Comparison of ENCODE assay signal across 8 cellular contexts in genomic region chr7:101162551-101163280, GRCh38. TPM values are rescaled to one million over a fixed set of nuclear protein-coding genes. Genes with fewer than 3 reads are reported as not detected.
A peak's percentile ranks its signal among the peaks of the same experiment; 100 is the strongest.
DNase-seq lines count a peak whose midpoint lies in the region; ATAC-seq and TF ChIP-seq lines count a peak whose summit lies in the region.

No MANE protein-coding gene starts in this region.

- no peaks in the 10 kb centered on the region for H3K9me3 ChIP-seq in cardiac muscle cell (ENCODE audit: low read depth)
- no peaks in the 10 kb centered on the region for H3K9me3 ChIP-seq in smooth muscle cell (replicated peaks; ENCODE audit: low read depth)

- peaks cover 17% of the 10 kb centered on the region for H3K4me1 ChIP-seq in cardiac muscle cell (ENCODE audit: low read depth)
- peaks cover 38% of the 10 kb centered on the region for H3K4me1 ChIP-seq in smooth muscle cell (ENCODE audit: low read depth)

- DNase-seq in activated CD8-positive, alpha-beta memory T cell treated with anti-CD3 and anti-CD28 coated beads, Interleukin-2, amount 10 ng/mL, durations not matched to agents 7 days and 5 days, result no peak
- DNase-seq in activated CD8-positive, alpha-beta memory T cell treated with anti-CD3 and anti-CD28 coated beads for 24 hours, result no peak
- DNase-seq in NCI-H1930 (lab: John Stamatoyannopoulos, UW), result peak; percentile 71 to 74
- no peak for DNase-seq in activated CD4-positive, alpha-beta memory T cell treated with anti-CD3 and anti-CD28 coated beads, Interleukin-2, amount 10 ng/mL, durations not matched to agents 7 days and 5 days
- DNase-seq in cardiac muscle cell (ENCODE audit: low read depth in 1 of 2, low spot score in 1 of 2), result peak; percentile 62 to 64
- no peak for DNase-seq in smooth muscle cell (lab: John Stamatoyannopoulos, UW; ENCODE audit: unreplicated experiment)
- DNase-seq in sciatic nerve (ENCODE audit: low spot score), result no peak

- POLR2A ChIA-PET in activated CD4-positive, alpha-beta memory T cell treated with anti-CD3 and anti-CD28 coated beads, Interleukin-2, amount 10 ng/mL, durations not matched to agents 7 days and 5 days (lab: Charles Lee), result interaction anchor here (0.8 to 1.2 kb wide), 2 partner anchors 11 to 54 kb away, joined by 3 read pairs; partner anchors contain the start of gene PLOD3

- H3K9ac ChIP-seq in smooth muscle cell (ENCODE audit: low read depth), result no peak overlapping the region

- peak; percentile 20 for ATAC-seq in activated CD8-positive, alpha-beta memory T cell treated with anti-CD3 and anti-CD28 coated beads, Interleukin-2, amount 10 ng/mL, durations not matched to agents 7 days and 5 days
- ATAC-seq in HG03139 (IDR thresholded peaks at IDR 0.05; ENCODE audit: unreplicated experiment) (no peak), sciatic nerve (no peak)

- peak overlapping the region; percentile 74 for H3K4me3 Mint-ChIP-seq in activated CD8-positive, alpha-beta memory T cell treated with anti-CD3 and anti-CD28 coated beads, Interleukin-2, amount 10 ng/mL, durations not matched to agents 7 days and 5 days
- peak overlapping the region; percentile 58 for H3K4me3 Mint-ChIP-seq in activated CD4-positive, alpha-beta memory T cell treated with anti-CD3 and anti-CD28 coated beads, Interleukin-2, amount 10 ng/mL, durations not matched to agents 7 days and 5 days

- H3F3A ChIP-seq in smooth muscle cell (ENCODE audit: low read depth), result peaks cover 8% of the 10 kb centered on the region

- intact Hi-C loops in sciatic nerve (cut with DNase I), result no loop called here

- H3K36me3 Mint-ChIP-seq in activated CD8-positive, alpha-beta memory T cell treated with anti-CD3 and anti-CD28 coated beads, Interleukin-2, amount 10 ng/mL, durations not matched to agents 7 days and 5 days, result peaks cover 7% of the 10 kb centered on the region
- peaks cover 25% of the 10 kb centered on the region for H3K36me3 Mint-ChIP-seq in activated CD4-positive, alpha-beta memory T cell treated with anti-CD3 and anti-CD28 coated beads, Interleukin-2, amount 10 ng/mL, durations not matched to agents 7 days and 5 days (ENCODE audit: low read depth)

- no peak overlapping the region for H3K27ac Mint-ChIP-seq in activated CD8-positive, alpha-beta memory T cell treated with anti-CD3 and anti-CD28 coated beads, Interleukin-2, amount 10 ng/mL, durations not matched to agents 7 days and 5 days
- no peak overlapping the region for H3K27ac Mint-ChIP-seq in activated CD4-positive, alpha-beta memory T cell treated with anti-CD3 and anti-CD28 coated beads, Interleukin-2, amount 10 ng/mL, durations not matched to agents 7 days and 5 days

- no peaks in the 10 kb centered on the region for H3K9me3 Mint-ChIP-seq in activated CD8-positive, alpha-beta memory T cell treated with anti-CD3 and anti-CD28 coated beads, Interleukin-2, amount 10 ng/mL, durations not matched to agents 7 days and 5 days (ENCODE audit: low read depth)
- H3K9me3 Mint-ChIP-seq in activated CD4-positive, alpha-beta memory T cell treated with anti-CD3 and anti-CD28 coated beads, Interleukin-2, amount 10 ng/mL, durations not matched to agents 7 days and 5 days, result no peaks in the 10 kb centered on the region

- peaks cover 78% of the 10 kb centered on the region for H3K27me3 ChIP-seq in cardiac muscle cell
- H3K27me3 ChIP-seq in smooth muscle cell (ENCODE audit: low read depth), result peaks cover 41% of the 10 kb centered on the region

- H2AFZ ChIP-seq in smooth muscle cell (ENCODE audit: low read depth), result no peak overlapping the region

- CTCF ChIA-PET in activated CD8-positive, alpha-beta memory T cell treated with anti-CD3 and anti-CD28 coated beads, Interleukin-2, amount 10 ng/mL, durations not matched to agents 7 days and 5 days (lab: Charles Lee), result interaction anchor here (0.8 to 5.2 kb wide), 3 partner anchors 8 to 18 kb away, joined by 3 to 39 read pairs (median 16); partner anchors contain the start of gene AP1S1
- CTCF ChIA-PET in activated CD4-positive, alpha-beta memory T cell treated with anti-CD3 and anti-CD28 coated beads, Interleukin-2, amount 10 ng/mL, durations not matched to agents 7 days and 5 days (lab: Charles Lee), result interaction anchor here (1.1 to 1.4 kb wide), 2 partner anchors 19 to 30 kb away, joined by 4 to 5 read pairs; no protein-coding TSS in a partner anchor

- TF ChIP-seq CTCF in cardiac muscle cell (IDR thresholded peaks at IDR 0.05; ENCODE audit: low read depth, low read length), result no peak
- TF ChIP-seq CTCF in smooth muscle cell (IDR thresholded peaks at IDR 0.05; ENCODE audit: borderline replicate concordance, insufficient read depth, poor library complexity, severe bottlenecking), result no peak

- no peak overlapping the region for H3K27ac ChIP-seq in cardiac muscle cell
- peak overlapping the region; percentile 31 for H3K27ac ChIP-seq in smooth muscle cell (ENCODE audit: low read depth)

- H3K79me2 ChIP-seq in smooth muscle cell (ENCODE audit: low read depth), result no peaks in the 10 kb centered on the region

- H3K4me3 ChIP-seq in cardiac muscle cell (peak overlapping the region; percentile 7), smooth muscle cell (peak overlapping the region; percentile 38)

- WGBS in smooth muscle cell (ENCODE audit: low lambda C conversion rate), result 1% methylated on average over 40 of the region's 74 CpGs

- peaks cover 70% of the 10 kb centered on the region for H4K20me1 ChIP-seq in smooth muscle cell (ENCODE audit: low read depth)

- peak overlapping the region; percentile 81 for H3K4me2 ChIP-seq in smooth muscle cell

- no peaks in the 10 kb centered on the region for H3K36me3 ChIP-seq in cardiac muscle cell
- H3K36me3 ChIP-seq in smooth muscle cell (ENCODE audit: low read depth), result no peaks in the 10 kb centered on the region

- peaks cover 23% of the 10 kb centered on the region for H3K4me1 Mint-ChIP-seq in activated CD8-positive, alpha-beta memory T cell treated with anti-CD3 and anti-CD28 coated beads, Interleukin-2, amount 10 ng/mL, durations not matched to agents 7 days and 5 days
- peaks cover 29% of the 10 kb centered on the region for H3K4me1 Mint-ChIP-seq in activated CD4-positive, alpha-beta memory T cell treated with anti-CD3 and anti-CD28 coated beads, Interleukin-2, amount 10 ng/mL, durations not matched to agents 7 days and 5 days

- peaks cover 38% of the 10 kb centered on the region for H3K27me3 Mint-ChIP-seq in activated CD8-positive, alpha-beta memory T cell treated with anti-CD3 and anti-CD28 coated beads, Interleukin-2, amount 10 ng/mL, durations not matched to agents 7 days and 5 days
- peaks cover 36% of the 10 kb centered on the region for H3K27me3 Mint-ChIP-seq in activated CD4-positive, alpha-beta memory T cell treated with anti-CD3 and anti-CD28 coated beads, Interleukin-2, amount 10 ng/mL, durations not matched to agents 7 days and 5 days

RNA-seq across cellular contexts. Expression of gene VGF, which starts 2.7 kb away (rescaled TPM):
- total RNA-seq in activated CD8-positive, alpha-beta memory T cell treated with anti-CD3 and anti-CD28 coated beads, Interleukin-2, amount 10 ng/mL, durations not matched to agents 7 days and 5 days, result under 1 TPM; 0.44 to 0.66 TPM
- under 1 TPM; 0.30 to 0.33 TPM for total RNA-seq in activated CD4-positive, alpha-beta memory T cell treated with anti-CD3 and anti-CD28 coated beads, Interleukin-2, amount 10 ng/mL, durations not matched to agents 7 days and 5 days
- total RNA-seq in cardiac muscle cell, result 0.99 and 1.2 TPM in 2 replicates
- 0.18 and 0.69 TPM in 2 replicates for polyA plus RNA-seq in cardiac muscle cell
- 0.85 TPM in 1 of 2 replicates, not detected in the other for total RNA-seq in smooth muscle cell
- polyA plus RNA-seq in smooth muscle cell, result 0.20 and 0.25 TPM in 2 replicates
- total RNA-seq in sciatic nerve, result not detected

RNA-seq across cellular contexts. Expression of gene AP1S1, which starts 8.4 kb away (rescaled TPM):
- 10 to 100 TPM; 49.9 to 51.7 TPM for total RNA-seq in activated CD8-positive, alpha-beta memory T cell treated with anti-CD3 and anti-CD28 coated beads, Interleukin-2, amount 10 ng/mL, durations not matched to agents 7 days and 5 days
- 10 to 100 TPM; 46.7 to 50.0 TPM for total RNA-seq in activated CD4-positive, alpha-beta memory T cell treated with anti-CD3 and anti-CD28 coated beads, Interleukin-2, amount 10 ng/mL, durations not matched to agents 7 days and 5 days
- total RNA-seq in cardiac muscle cell, result 51.5 and 59.5 TPM in 2 replicates
- 10.1 and 13.8 TPM in 2 replicates for polyA plus RNA-seq in cardiac muscle cell
- 104 and 105 TPM in 2 replicates for total RNA-seq in smooth muscle cell
- polyA plus RNA-seq in smooth muscle cell, result 44.0 and 51.2 TPM in 2 replicates
- 22.1 TPM for total RNA-seq in sciatic nerve

RNA-seq across cellular contexts. Expression of gene NAT16, which starts 17.4 kb away (rescaled TPM):
- not detected for total RNA-seq in activated CD8-positive, alpha-beta memory T cell treated with anti-CD3 and anti-CD28 coated beads, Interleukin-2, amount 10 ng/mL, durations not matched to agents 7 days and 5 days
- not detected for total RNA-seq in activated CD4-positive, alpha-beta memory T cell treated with anti-CD3 and anti-CD28 coated beads, Interleukin-2, amount 10 ng/mL, durations not matched to agents 7 days and 5 days
- total RNA-seq in cardiac muscle cell (0.27 TPM in 1 of 2 replicates, not detected in the other), smooth muscle cell (not detected in 2 replicates), sciatic nerve (not detected)
- polyA plus RNA-seq in cardiac muscle cell (not detected in 2 replicates), smooth muscle cell (not detected in 2 replicates)

RNA-seq across cellular contexts. Expression of gene SERPINE1, which starts 35.8 kb away (rescaled TPM):
- 1 to 10 TPM in 1 of 2 experiments, under 1 TPM in 1; 0.29 to 1.2 TPM for total RNA-seq in activated CD8-positive, alpha-beta memory T cell treated with anti-CD3 and anti-CD28 coated beads, Interleukin-2, amount 10 ng/mL, durations not matched to agents 7 days and 5 days
- under 1 TPM; 0.23 to 0.28 TPM for total RNA-seq in activated CD4-positive, alpha-beta memory T cell treated with anti-CD3 and anti-CD28 coated beads, Interleukin-2, amount 10 ng/mL, durations not matched to agents 7 days and 5 days
- total RNA-seq in cardiac muscle cell, result 1.1 and 1.6 TPM in 2 replicates
- 1.9 and 5.7 TPM in 2 replicates for polyA plus RNA-seq in cardiac muscle cell
- total RNA-seq in smooth muscle cell, result 387 and 435 TPM in 2 replicates
- polyA plus RNA-seq in smooth muscle cell, result 460 and 495 TPM in 2 replicates
- 7.0 TPM for total RNA-seq in sciatic nerve

RNA-seq across cellular contexts. Expression of gene MOGAT3, which starts 38.1 kb away (rescaled TPM):
- not detected for total RNA-seq in activated CD8-positive, alpha-beta memory T cell treated with anti-CD3 and anti-CD28 coated beads, Interleukin-2, amount 10 ng/mL, durations not matched to agents 7 days and 5 days
- not detected for total RNA-seq in activated CD4-positive, alpha-beta memory T cell treated with anti-CD3 and anti-CD28 coated beads, Interleukin-2, amount 10 ng/mL, durations not matched to agents 7 days and 5 days
- total RNA-seq in cardiac muscle cell, result not detected in 2 replicates
- not detected in 2 replicates for polyA plus RNA-seq in cardiac muscle cell
- total RNA-seq in smooth muscle cell, result not detected in 2 replicates
- 0.38 TPM in 1 of 2 replicates, not detected in the other for polyA plus RNA-seq in smooth muscle cell
- total RNA-seq in sciatic nerve, result not detected

Comparison
In these comparisons a context has a peak if more than half of its experiments do, and no peak if none do; other contexts are left out.
1. DNase-seq: peak in NCI-H1930 (2 of 2) and cardiac muscle cell (2 of 2); none in activated CD8-positive, alpha-beta memory T cell treated with anti-CD3 and anti-CD28 coated beads, Interleukin-2, amount 10 ng/mL, durations not matched to agents 7 days and 5 days (single experiment), activated CD8-positive, alpha-beta memory T cell treated with anti-CD3 and anti-CD28 coated beads for 24 hours (single experiment), activated CD4-positive, alpha-beta memory T cell treated with anti-CD3 and anti-CD28 coated beads, Interleukin-2, amount 10 ng/mL, durations not matched to agents 7 days and 5 days (single experiment), smooth muscle cell (single experiment) and sciatic nerve (single experiment).